Comparison of ENCODE assay signal across 1 cellular context in genomic region chrX:46627044-46627443, GRCh38.
TF ChIP-seq lines count a peak whose summit lies in the region.

No MANE protein-coding gene starts in this region.

TF ChIP-seq in GM23338, 12 proteins besides CTCF, POLR2A, EP300 and RAD21 (continued from another document):
- no peak for TF ChIP-seq ZNF462 (CRISPR knock-in tag; IDR thresholded peaks at IDR 0.05)
- TF ChIP-seq REST (IDR thresholded peaks at IDR 0.05; ENCODE audit: unreplicated experiment) = no peak
- no peak for TF ChIP-seq ZNF331 (CRISPR knock-in tag; IDR thresholded peaks at IDR 0.05; ENCODE audit: low read depth)
- TF ChIP-seq ZNF114 (CRISPR knock-in tag; IDR thresholded peaks at IDR 0.05) = no peak
